In genomic region chr12:96445743-96446655, GRCh38 we compare ENCODE assay signal across 9 cellular contexts. TPM values are rescaled to one million over a fixed set of nuclear protein-coding genes. Genes with fewer than 3 reads are reported as not detected.
DNase-seq lines count a peak whose midpoint lies in the region; ATAC-seq, FAIRE-seq and TF ChIP-seq lines count a peak whose summit lies in the region.
"Had no signal": no experiment of that assay in that cellular context is flagged by ENCODE, and none has a peak within 500 bp of the region (broad histone marks: within the 10 kb centered on the region; RNA-seq: fewer than 3 reads in every experiment).

No MANE protein-coding gene starts in this region.

- H3K9me3 ChIP-seq in liver (ENCODE audit: control insufficient read depth in 4 of 4, low read length in 3 of 4) (no peaks in the 10 kb centered on the region), HepG2 (ENCODE audit: low read length) (no peaks in the 10 kb centered on the region)

- POLR2A ChIA-PET in HepG2 (lab: Yijun Ruan, JAX): no interaction called here

- H4K20me1 ChIP-seq in HepG2 (ENCODE audit: insufficient read depth, low read length): no peaks in the 10 kb centered on the region

- no peaks in the 10 kb centered on the region for H3K4me1 ChIP-seq in liver (ENCODE audit: control insufficient read depth in 4 of 4, insufficient read depth in 4 of 4, low read length in 3 of 4)
- H3K4me1 ChIP-seq in HepG2 (ENCODE audit: insufficient read depth, low read length): no peaks in the 10 kb centered on the region
- H3K4me1 ChIP-seq in urinary bladder (ENCODE audit: insufficient read depth): no peaks in the 10 kb centered on the region

- intact Hi-C loops in HepG2 (cut with micrococcal nuclease; ENCODE audit: unreplicated experiment): loop anchor here (5.0 kb wide), 1 partner anchor 1434 kb away; no protein-coding TSS in a partner anchor

- peak overlapping the region in 1 of 2 donors; percentile 53 for H3K9ac ChIP-seq in liver (ENCODE audit: low read depth in 1 of 2, low read length in 2 of 2)
- no peak overlapping the region for H3K9ac ChIP-seq in HepG2 (ENCODE audit: insufficient read depth, low read depth, low read length)

- H3K27me3 ChIP-seq in liver (ENCODE audit: control insufficient read depth in 4 of 4, insufficient read depth in 4 of 4, low read length in 3 of 4) (no peaks in the 10 kb centered on the region), HepG2 (ENCODE audit: control insufficient read depth in 1 of 2, insufficient read depth in 2 of 2, low read length in 2 of 2) (no peaks in the 10 kb centered on the region; a peak in 1 of 5 replicates)

- TF ChIP-seq CTCF in liver (IDR thresholded peaks at IDR 0.05; ENCODE audit: low read depth, low read length, missing input control): no peak
- TF ChIP-seq CTCF in HepG2 (CRISPR knock-in tag; IDR thresholded peaks at IDR 0.05): no peak
- TF ChIP-seq CTCF in cardiac fibroblast (IDR thresholded peaks at IDR 0.05; ENCODE audit: low read depth, low read length): no peak

- H3K27ac ChIP-seq in liver (ENCODE audit: low read depth in 1 of 2, low read length in 2 of 2) (peak overlapping the region; percentile 27 to 37), HepG2 (ENCODE audit: extremely low read length, insufficient read depth, low read length) (no peak overlapping the region), urinary bladder (ENCODE audit: low read depth) (peak overlapping the region; percentile 10)

- no peak overlapping the region for H3K4me2 ChIP-seq in HepG2 (ENCODE audit: low read depth, low read length)

- TF ChIP-seq RAD21 in liver (IDR thresholded peaks at IDR 0.05) (peak in 1 of 2 donors; percentile 16), HepG2 (CRISPR knock-in tag; IDR thresholded peaks at IDR 0.05) (no peak)

- H3K36me3 ChIP-seq in liver (ENCODE audit: control insufficient read depth in 4 of 4, insufficient read depth in 3 of 4, low read depth in 1 of 4, low read length in 3 of 4) (no peaks in the 10 kb centered on the region), HepG2 (replicated peaks in 1 of 2; ENCODE audit: control insufficient read depth in 1 of 2, insufficient read depth in 2 of 2, low read length in 2 of 2) (no peaks in the 10 kb centered on the region), urinary bladder (ENCODE audit: insufficient read depth) (no peaks in the 10 kb centered on the region)

- no peak overlapping the region for H3K4me3 ChIP-seq in liver (ENCODE audit: low read depth in 1 of 3, low read length in 3 of 3)
- no peak overlapping the region for H3K4me3 ChIP-seq in HepG2 (replicated peaks in 1 of 3; ENCODE audit: insufficient read depth in 1 of 3, low read depth in 2 of 3, low read length in 3 of 3)
- H3K4me3 ChIP-seq in cardiac fibroblast (replicated peaks in 1 of 2; ENCODE audit: low read depth in 2 of 2, low read length in 2 of 2): no peak overlapping the region
- no peak overlapping the region for H3K4me3 ChIP-seq in urinary bladder (ENCODE audit: low read depth, low read length)

- TF ChIP-seq POLR2A in HepG2 (IDR thresholded peaks at IDR 0.05; ENCODE audit: insufficient read depth in 1 of 2, low read depth in 2 of 2, low read length in 2 of 2): no peak

- no peak for FAIRE-seq in HepG2 (lab: Jason Lieb, UNC)
- FAIRE-seq: islet of Langerhans had no signal

- H3K27me3 Mint-ChIP-seq in T-helper 2 cell treated with Interferon-gamma antibody and Interleukin-4, amounts not matched to agents 5 μg/mL and 100 μg/mL, for 36 hours (ENCODE audit: low read depth): no peaks in the 10 kb centered on the region

- in situ Hi-C loops in HepG2 (cut with HindIII; ENCODE audit: extremely low pct_ligation_motif_present, low pct_unique_long_range_greater_than_20kb): no loop called here

- DNase-seq in HepG2 (ENCODE audit: low spot score) (no peak), cardiac fibroblast (ENCODE audit: low read depth in 2 of 2) (peak; percentile 98 to 99), mucosa of gallbladder (ENCODE audit: low spot score) (peak; percentile 30), cortex of kidney (lab: John Stamatoyannopoulos, UW) (no peak)
- peak; percentile 81 for DNase-seq in T-helper 2 cell treated with Interferon-gamma antibody and Interleukin-4, amounts not matched to agents 5 μg/mL and 100 μg/mL, for 36 hours (ENCODE audit: low spot score)

- TF ChIP-seq EP300 in HepG2 (IDR thresholded peaks at IDR 0.05; ENCODE audit: low read depth in 2 of 2, low read length in 2 of 2) (no peak), HepG2 (CRISPR knock-in tag; IDR thresholded peaks at IDR 0.05; ENCODE audit: borderline replicate concordance) (no peak)

- H3K27ac Mint-ChIP-seq in T-helper 2 cell treated with Interferon-gamma antibody and Interleukin-4, amounts not matched to agents 5 μg/mL and 100 μg/mL, for 36 hours: peak overlapping the region; percentile 95

- H3K36me3 Mint-ChIP-seq in T-helper 2 cell treated with Interferon-gamma antibody and Interleukin-4, amounts not matched to agents 5 μg/mL and 100 μg/mL, for 36 hours (ENCODE audit: low read depth): peaks cover 3% of the 10 kb centered on the region

- H2AFZ ChIP-seq in HepG2 (ENCODE audit: low read length): no peak overlapping the region

- H3K4me3 Mint-ChIP-seq in T-helper 2 cell treated with Interferon-gamma antibody and Interleukin-4, amounts not matched to agents 5 μg/mL and 100 μg/mL, for 36 hours: peak overlapping the region; percentile 50

- 69% methylated on average over 6 of the region's 6 CpGs for WGBS in liver
- 23% methylated on average over 6 of the region's 6 CpGs for WGBS in HepG2 (ENCODE audit: low lambda C conversion rate)
- 52% methylated on average over 6 of the region's 6 CpGs for WGBS in urinary bladder

- no peaks in the 10 kb centered on the region for H3K79me2 ChIP-seq in HepG2 (ENCODE audit: insufficient read depth, low read length)

- ATAC-seq in HepG2 (no peak), HG03108 (IDR thresholded peaks at IDR 0.05; ENCODE audit: unreplicated experiment) (peak; percentile 98)

- peaks cover 48% of the 10 kb centered on the region for H3K4me1 Mint-ChIP-seq in T-helper 2 cell treated with Interferon-gamma antibody and Interleukin-4, amounts not matched to agents 5 μg/mL and 100 μg/mL, for 36 hours (ENCODE audit: low read depth)

- BruUV-seq in HepG2 (replicated peaks; lab: Mats Ljungman, UMichigan): no TSS peak

- H3K9me3 Mint-ChIP-seq in T-helper 2 cell treated with Interferon-gamma antibody and Interleukin-4, amounts not matched to agents 5 μg/mL and 100 μg/mL, for 36 hours: peaks cover 7% of the 10 kb centered on the region

- CTCF ChIA-PET in HepG2 (lab: Yijun Ruan, JAX; ENCODE audit: low intra/inter-chr PET ratio, low total read pairs): no interaction called here

RNA-seq across cellular contexts. Expression of gene CFAP54, which starts 43.4 kb away (rescaled TPM):
- total RNA-seq in liver (under 1 TPM; 0.17 to 0.19 TPM), HepG2 (2016; rRNA removed; fragmentation: Illumina TruSeq; extraction: Trizol) (not detected in 2 replicates), mucosa of gallbladder (0.86 TPM), urinary bladder (6.8 TPM)
- polyA plus RNA-seq in liver (under 1 TPM; 0.01 to 0.14 TPM), HepG2 (2011; rRNA removed) (not detected in 2 replicates), urinary bladder (0.41 TPM)
- not detected in 2 replicates for total RNA-seq in HepG2 (2016; cell fraction: cytosol; rRNA removed; fragmentation: Illumina TruSeq; extraction: Trizol; ENCODE audit: low read depth)
- not detected in 2 replicates for total RNA-seq in HepG2 (2016; cell fraction: insoluble cytoplasmic fraction; rRNA removed; fragmentation: Illumina TruSeq; extraction: Trizol)
- total RNA-seq in HepG2 (2016; cell fraction: membrane; rRNA removed; fragmentation: Illumina TruSeq; extraction: Trizol): not detected in 2 replicates
- total RNA-seq in HepG2 (2016; cell fraction: nucleus; rRNA removed; fragmentation: Illumina TruSeq; extraction: Trizol): not detected in 2 replicates
- not detected in 2 replicates for polyA plus RNA-seq in HepG2 (2011; cell fraction: cytosol; rRNA removed)
- not detected in 2 replicates for polyA plus RNA-seq in HepG2 (2011; cell fraction: nucleus; rRNA removed)
- polyA plus RNA-seq in HepG2 (2012): not detected in 2 replicates
- not detected in 2 replicates for polyA plus RNA-seq in HepG2 (2016; cell fraction: cytosol; fragmentation: Illumina TruSeq; extraction: Trizol; ENCODE audit: low read depth)
- polyA plus RNA-seq in HepG2 (2016; cell fraction: insoluble cytoplasmic fraction; fragmentation: Illumina TruSeq; extraction: Trizol; ENCODE audit: low read depth): not detected in 2 replicates
- not detected in 2 replicates for polyA plus RNA-seq in HepG2 (2016; cell fraction: membrane; fragmentation: Illumina TruSeq; extraction: Trizol; ENCODE audit: low read depth)
- polyA plus RNA-seq in HepG2 (2016; cell fraction: nucleus; fragmentation: Illumina TruSeq; extraction: Trizol; ENCODE audit: insufficient read depth, low read depth): not detected in 2 replicates
- 0.16 TPM in 1 of 2 replicates, not detected in the other for polyA minus RNA-seq in HepG2 (2011; rRNA and poly(A)+ RNA removed; ENCODE audit: low replicate concordance)
- polyA minus RNA-seq in HepG2 (2011; cell fraction: cytosol; rRNA and poly(A)+ RNA removed): not detected in 2 replicates
- not detected in 2 replicates for polyA minus RNA-seq in HepG2 (2011; cell fraction: nucleus; rRNA and poly(A)+ RNA removed)

RNA-seq across cellular contexts. Expression of gene CDK17, which starts 45.8 kb away (rescaled TPM):
- total RNA-seq in liver (10 to 100 TPM; 24.7 to 25.2 TPM), HepG2 (2016; rRNA removed; fragmentation: Illumina TruSeq; extraction: Trizol) (20.1 and 22.3 TPM in 2 replicates), mucosa of gallbladder (25.4 TPM), urinary bladder (127 TPM)
- polyA plus RNA-seq in liver (1 to 10 TPM; 4.8 to 5.1 TPM), HepG2 (2011; rRNA removed) (7.6 and 9.9 TPM in 2 replicates), urinary bladder (16.7 TPM)
- 12.4 and 17.6 TPM in 2 replicates for total RNA-seq in HepG2 (2016; cell fraction: cytosol; rRNA removed; fragmentation: Illumina TruSeq; extraction: Trizol; ENCODE audit: low read depth)
- 21.4 and 21.8 TPM in 2 replicates for total RNA-seq in HepG2 (2016; cell fraction: insoluble cytoplasmic fraction; rRNA removed; fragmentation: Illumina TruSeq; extraction: Trizol)
- total RNA-seq in HepG2 (2016; cell fraction: membrane; rRNA removed; fragmentation: Illumina TruSeq; extraction: Trizol): 6.8 and 8.7 TPM in 2 replicates
- 33.8 and 35.2 TPM in 2 replicates for total RNA-seq in HepG2 (2016; cell fraction: nucleus; rRNA removed; fragmentation: Illumina TruSeq; extraction: Trizol)
- polyA plus RNA-seq in HepG2 (2011; cell fraction: cytosol; rRNA removed): 3.7 and 6.4 TPM in 2 replicates
- polyA plus RNA-seq in HepG2 (2011; cell fraction: nucleus; rRNA removed): 8.2 and 10.0 TPM in 2 replicates
- polyA plus RNA-seq in HepG2 (2012): 9.6 and 11.9 TPM in 2 replicates
- polyA plus RNA-seq in HepG2 (2016; cell fraction: cytosol; fragmentation: Illumina TruSeq; extraction: Trizol; ENCODE audit: low read depth): 0.41 and 0.44 TPM in 2 replicates
- 13.7 and 14.3 TPM in 2 replicates for polyA plus RNA-seq in HepG2 (2016; cell fraction: insoluble cytoplasmic fraction; fragmentation: Illumina TruSeq; extraction: Trizol; ENCODE audit: low read depth)
- polyA plus RNA-seq in HepG2 (2016; cell fraction: membrane; fragmentation: Illumina TruSeq; extraction: Trizol; ENCODE audit: low read depth): 1.9 and 2.1 TPM in 2 replicates
- polyA plus RNA-seq in HepG2 (2016; cell fraction: nucleus; fragmentation: Illumina TruSeq; extraction: Trizol; ENCODE audit: insufficient read depth, low read depth): 9.6 and 12.3 TPM in 2 replicates
- polyA minus RNA-seq in HepG2 (2011; rRNA and poly(A)+ RNA removed; ENCODE audit: low replicate concordance): 36.0 and 45.8 TPM in 2 replicates
- polyA minus RNA-seq in HepG2 (2011; cell fraction: cytosol; rRNA and poly(A)+ RNA removed): 25.9 and 29.8 TPM in 2 replicates
- polyA minus RNA-seq in HepG2 (2011; cell fraction: nucleus; rRNA and poly(A)+ RNA removed): 152 and 172 TPM in 2 replicates

Comparison
In these comparisons a context has a peak if more than half of its experiments do, and no peak if none do; other contexts are left out.
1. DNase-seq: peak in T-helper 2 cell treated with Interferon-gamma antibody and Interleukin-4, amounts not matched to agents 5 μg/mL and 100 μg/mL, for 36 hours (single experiment), cardiac fibroblast (2 of 2) and mucosa of gallbladder (single experiment); none in HepG2 (single experiment) and cortex of kidney (single experiment).